ENCODE assay signal across 10 cellular contexts in genomic region chr17:55273579-55274370, GRCh38. TPM values are rescaled to one million over a fixed set of nuclear protein-coding genes. Genes with fewer than 3 reads are reported as not detected.
DNase-seq lines count a peak whose midpoint lies in the region; ATAC-seq and TF ChIP-seq lines count a peak whose summit lies in the region.
"Had no signal": no experiment of that assay in that cellular context is flagged by ENCODE, and none has a peak within 500 bp of the region (broad histone marks: within the 10 kb centered on the region; RNA-seq: fewer than 3 reads in every experiment).

No MANE protein-coding gene starts in this region.

- H3K27me3 ChIP-seq in mammary epithelial cell (ENCODE audit: insufficient read depth, low read length) (no peaks in the 10 kb centered on the region), kidney epithelial cell (ENCODE audit: control insufficient read depth, insufficient read depth, low read length) (no peaks in the 10 kb centered on the region), spleen (replicated peaks in 1 of 7) (peaks cover 0 to 64% (median 0%) of the 10 kb centered on the region in 7 donors)

- no peak overlapping the region for H3K9ac ChIP-seq in mammary epithelial cell (ENCODE audit: insufficient read depth, low read length)

- H3K27ac ChIP-seq in mammary epithelial cell (ENCODE audit: insufficient read depth, low read depth, low read length) (no peak overlapping the region), spleen (peak overlapping the region in 7 of 8 donors; percentile 41 to 84 (median 73))

- H3K4me1 ChIP-seq in mammary epithelial cell (ENCODE audit: insufficient read depth, low read length) (peaks cover 31% of the 10 kb centered on the region), spleen (peaks cover 0 to 57% (median 29%) of the 10 kb centered on the region in 6 donors)

- peak overlapping the region; percentile 43 for H3K4me2 ChIP-seq in mammary epithelial cell (ENCODE audit: insufficient read depth, low read depth, low read length)

- no TSS peak for BruUV-seq in mammary epithelial cell (replicated peaks; lab: Mats Ljungman, UMichigan)

- CTCF ChIA-PET in mammary epithelial cell (lab: Charles Lee; ENCODE audit: low non-redundant PET), result no interaction called here

- no peak overlapping the region for H3K4me3 Mint-ChIP-seq in activated T-cell treated with anti-CD3 and anti-CD28 coated beads, Interleukin-2, amount 50 U/mL, for 24 hours

- peak; percentile 52 for DNase-seq in HT1080 (ENCODE audit: low read depth)
- DNase-seq in mammary epithelial cell, result peak; percentile 68
- DNase-seq in kidney epithelial cell (ENCODE audit: low read depth), result peak; percentile 48
- no peak for DNase-seq in spleen
- DNase-seq in activated T-cell treated with anti-CD3 and anti-CD28 coated beads, Interleukin-2, amount 50 U/mL, for 24 hours, result no peak
- DNase-seq: activated CD8-positive, alpha-beta memory T cell treated with anti-CD3 and anti-CD28 coated beads, Interleukin-2, amount 50 U/mL, for 48 hours had no signal

- H3K36me3 ChIP-seq in mammary epithelial cell (ENCODE audit: insufficient read depth, low read length) (no peaks in the 10 kb centered on the region), kidney epithelial cell (ENCODE audit: control insufficient read depth, insufficient read depth, low read length) (no peaks in the 10 kb centered on the region), spleen (no peaks in the 10 kb centered on the region)

- peaks cover 50% of the 10 kb centered on the region for H3K27me3 Mint-ChIP-seq in activated T-cell treated with anti-CD3 and anti-CD28 coated beads, Interleukin-2, amount 50 U/mL, for 24 hours

- H3K9me3 Mint-ChIP-seq in activated T-cell treated with anti-CD3 and anti-CD28 coated beads, Interleukin-2, amount 50 U/mL, for 24 hours, result no peaks in the 10 kb centered on the region

- H3K4me1 Mint-ChIP-seq in activated T-cell treated with anti-CD3 and anti-CD28 coated beads, Interleukin-2, amount 50 U/mL, for 24 hours (ENCODE audit: low read depth), result peaks cover 8% of the 10 kb centered on the region

- H4K20me1 ChIP-seq in mammary epithelial cell (ENCODE audit: insufficient read depth, low read length), result no peaks in the 10 kb centered on the region

- WGBS in mammary epithelial cell (ENCODE audit: low coverage, missing lambda C conversion rate), result 6% methylated on average over 6 of the region's 7 CpGs
- WGBS in spleen, 5 donors, result 23 to 45% (median 27%) methylated on average over 7 of the region's 7 CpGs

- TF ChIP-seq CTCF in mammary epithelial cell (conservative IDR thresholded peaks at IDR 0.05 in 1 of 2, IDR thresholded peaks at IDR 0.05 in 1 of 2; ENCODE audit: extremely low read depth in 1 of 2, insufficient read depth in 1 of 2, low read depth in 1 of 2, low read length in 2 of 2) (no peak), kidney epithelial cell (IDR thresholded peaks at IDR 0.05; ENCODE audit: insufficient read depth, low read length, poor library complexity, severe bottlenecking) (no peak), spleen (IDR thresholded peaks at IDR 0.05 in 8 of 11, conservative IDR thresholded peaks at IDR 0.05 in 3 of 11) (no peak)

- H3K79me2 ChIP-seq in mammary epithelial cell (ENCODE audit: insufficient read depth, low read length), result no peaks in the 10 kb centered on the region

- intact Hi-C loops in mammary epithelial cell (cut with micrococcal nuclease), result no loop called here
- intact Hi-C loops in spleen (cut with DNase I; ENCODE audit: low total_unique reads), result no loop called here

- no peak for TF ChIP-seq POLR2A in spleen (IDR thresholded peaks at IDR 0.05)

- ATAC-seq in GM19463 (IDR thresholded peaks at IDR 0.05; ENCODE audit: unreplicated experiment) (no peak), HG03280 (IDR thresholded peaks at IDR 0.05; ENCODE audit: unreplicated experiment) (no peak), GM19035 (IDR thresholded peaks at IDR 0.05; ENCODE audit: unreplicated experiment) (no peak)
- ATAC-seq: Panc1 had no signal

- H2AFZ ChIP-seq in mammary epithelial cell (ENCODE audit: low read depth, low read length), result peak overlapping the region; percentile 60

- no peaks in the 10 kb centered on the region for H3K9me3 ChIP-seq in mammary epithelial cell (replicated peaks; ENCODE audit: insufficient read depth, low read length)
- no peaks in the 10 kb centered on the region for H3K9me3 ChIP-seq in spleen

- dilution Hi-C loops in mammary epithelial cell (cut with HindIII; ENCODE audit: low sequenced_read_pairs), result no loop called here

- H3K36me3 Mint-ChIP-seq in activated T-cell treated with anti-CD3 and anti-CD28 coated beads, Interleukin-2, amount 50 U/mL, for 24 hours (ENCODE audit: low read depth), result no peaks in the 10 kb centered on the region

- in situ Hi-C loops in mammary epithelial cell (cut with MboI; ENCODE audit: low sequenced_read_pairs in 2 of 2), result no loop called here

- H3K4me3 ChIP-seq in mammary epithelial cell (replicated peaks in 1 of 3; ENCODE audit: insufficient read depth in 1 of 3, low read depth in 2 of 3, low read length in 3 of 3) (no peak overlapping the region), kidney epithelial cell (ENCODE audit: low read depth, low read length) (no peak overlapping the region), spleen (no peak overlapping the region)

- H3K27ac Mint-ChIP-seq in activated T-cell treated with anti-CD3 and anti-CD28 coated beads, Interleukin-2, amount 50 U/mL, for 24 hours, result no peak overlapping the region

RNA-seq across cellular contexts. Expression of gene HLF, which starts 9.0 kb away (rescaled TPM):
- total RNA-seq in HT1080 (2014; rRNA removed; shearing (Covaris generic)), result 0.02 TPM in 1 of 2 replicates, not detected in the other
- polyA plus RNA-seq in HT1080 (2015; cell fraction: cytosol; rRNA removed), result 0.02 and 0.11 TPM in 2 replicates
- 0.07 and 0.11 TPM in 2 replicates for polyA plus RNA-seq in HT1080 (2015; cell fraction: nucleus; rRNA removed)
- under 1 TPM; 0.21 to 0.67 TPM for total RNA-seq in mammary epithelial cell
- polyA plus RNA-seq in mammary epithelial cell, result 0.16 TPM
- not detected for polyA minus RNA-seq in mammary epithelial cell
- total RNA-seq in kidney epithelial cell, result 0.25 and 0.34 TPM in 2 replicates
- 10 to 100 TPM in 5 of 7 donors, 1 to 10 TPM in 2; 6.8 to 37.9 (median 18.7) TPM for total RNA-seq in spleen
- 1 to 10 TPM; 1.6 to 8.5 (median 2.4) TPM for polyA plus RNA-seq in spleen

Comparison
In these comparisons a context has a peak if more than half of its experiments do, and no peak if none do; other contexts are left out.
1. DNase-seq: peak in HT1080 (single experiment), mammary epithelial cell (single experiment) and kidney epithelial cell (single experiment); none in spleen (single experiment) and activated T-cell treated with anti-CD3 and anti-CD28 coated beads, Interleukin-2, amount 50 U/mL, for 24 hours (single experiment).